ENCODE assay signal across 1 cellular context in genomic region chr15:41928100-41928499, GRCh38.
TF ChIP-seq lines count a peak whose summit lies in the region.

No MANE protein-coding gene starts in this region.

TF ChIP-seq in HepG2, 621 proteins besides CTCF, POLR2A, EP300 and RAD21 (continued from another document):
- TF ChIP-seq ZNF574 (CRISPR knock-in tag; IDR thresholded peaks at IDR 0.05) (no peak), ZNF317 (CRISPR knock-in tag; IDR thresholded peaks at IDR 0.05) (0 out of 2 replicates have a peak, but pooled peaks have one; percentile 44), RARA (CRISPR knock-in tag; IDR thresholded peaks at IDR 0.05) (0 out of 2 replicates have a peak, but pooled peaks have one; percentile 31), TFAP4 (IDR thresholded peaks at IDR 0.05; ENCODE audit: borderline replicate concordance, low read depth) (no peak), HDAC2 (CRISPR knock-in tag; IDR thresholded peaks at IDR 0.05) (peak; percentile 50), PPARG (CRISPR knock-in tag; conservative IDR thresholded peaks at IDR 0.05) (peak; percentile 74), POLR2AphosphoS5 (IDR thresholded peaks at IDR 0.05; ENCODE audit: low read depth, low read length) (no peak), ZNF720 (CRISPR knock-in tag; IDR thresholded peaks at IDR 0.05) (no peak), FOXA1 (IDR thresholded peaks at IDR 0.05) (peak; percentile 83), FOXA1 (CRISPR knock-in tag; IDR thresholded peaks at IDR 0.05) (peak; percentile 89), ZNF614 (CRISPR knock-in tag; IDR thresholded peaks at IDR 0.05; ENCODE audit: borderline replicate concordance) (0 out of 2 replicates have a peak, but pooled peaks have one; percentile 37), SOX13 (IDR thresholded peaks at IDR 0.05) (no peak), SOX13 (CRISPR knock-in tag; conservative IDR thresholded peaks at IDR 0.05 in 1 of 2, IDR thresholded peaks at IDR 0.05 in 1 of 2) (peak in 1 of 2 experiments; percentile 72; a peak in 1 of 4 replicates), ZNF83 (CRISPR knock-in tag; IDR thresholded peaks at IDR 0.05; ENCODE audit: borderline replicate concordance) (no peak), STAT6 (CRISPR knock-in tag; IDR thresholded peaks at IDR 0.05; ENCODE audit: borderline replicate concordance) (no peak), MXI1 (IDR thresholded peaks at IDR 0.05; ENCODE audit: borderline replicate concordance, low read depth, low read length) (no peak), SALL2 (CRISPR knock-in tag; IDR thresholded peaks at IDR 0.05) (no peak), RXRB (CRISPR knock-in tag; IDR thresholded peaks at IDR 0.05; ENCODE audit: borderline replicate concordance) (peak; percentile 54; the same call in 1 of the 2 replicates), ZNF556 (CRISPR knock-in tag; IDR thresholded peaks at IDR 0.05; ENCODE audit: borderline replicate concordance) (no peak), FOXP4 (CRISPR knock-in tag; IDR thresholded peaks at IDR 0.05) (peak; percentile 69), PAXIP1 (CRISPR knock-in tag; conservative IDR thresholded peaks at IDR 0.05) (peak; percentile 45; the same call in 1 of the 2 replicates), MXD1 (CRISPR knock-in tag; IDR thresholded peaks at IDR 0.05) (no peak), POLR2G (IDR thresholded peaks at IDR 0.05; ENCODE audit: low read depth, low read length) (no peak), HHEX (CRISPR knock-in tag; IDR thresholded peaks at IDR 0.05) (peak; percentile 92), SKI (IDR thresholded peaks at IDR 0.05; ENCODE audit: partially characterized antibody) (peak; percentile 50), RCOR2 (CRISPR knock-in tag; IDR thresholded peaks at IDR 0.05) (peak; percentile 63; the same call in 1 of the 2 replicates), RXRA (CRISPR knock-in tag; IDR thresholded peaks at IDR 0.05) (no peak), ZBTB7A (CRISPR knock-in tag; IDR thresholded peaks at IDR 0.05) (no peak), SOX5 (CRISPR knock-in tag; IDR thresholded peaks at IDR 0.05; ENCODE audit: borderline replicate concordance) (peak; percentile 73; the same call in 1 of the 2 replicates), ZFP82 (CRISPR knock-in tag; IDR thresholded peaks at IDR 0.05; ENCODE audit: borderline replicate concordance) (no peak), CEBPG (CRISPR knock-in tag; IDR thresholded peaks at IDR 0.05) (peak; percentile 58), TCF7 (IDR thresholded peaks at IDR 0.05; ENCODE audit: low read depth) (0 out of 2 replicates have a peak, but pooled peaks have one; percentile 23), ELK4 (CRISPR knock-in tag; IDR thresholded peaks at IDR 0.05; ENCODE audit: borderline replicate concordance) (no peak), MAFK (conservative IDR thresholded peaks at IDR 0.05 in 1 of 2, IDR thresholded peaks at IDR 0.05 in 1 of 2; ENCODE audit: low read length in 2 of 2) (0 out of 4 replicates have a peak, but pooled peaks have one; percentile 0 to 23), HNRNPH1 (optimal IDR thresholded peaks at IDR 0.05; ENCODE audit: low read depth, low read length) (no peak), SNAPC2 (CRISPR knock-in tag; IDR thresholded peaks at IDR 0.05) (no peak)
- TF ChIP-seq, protein P1, sequence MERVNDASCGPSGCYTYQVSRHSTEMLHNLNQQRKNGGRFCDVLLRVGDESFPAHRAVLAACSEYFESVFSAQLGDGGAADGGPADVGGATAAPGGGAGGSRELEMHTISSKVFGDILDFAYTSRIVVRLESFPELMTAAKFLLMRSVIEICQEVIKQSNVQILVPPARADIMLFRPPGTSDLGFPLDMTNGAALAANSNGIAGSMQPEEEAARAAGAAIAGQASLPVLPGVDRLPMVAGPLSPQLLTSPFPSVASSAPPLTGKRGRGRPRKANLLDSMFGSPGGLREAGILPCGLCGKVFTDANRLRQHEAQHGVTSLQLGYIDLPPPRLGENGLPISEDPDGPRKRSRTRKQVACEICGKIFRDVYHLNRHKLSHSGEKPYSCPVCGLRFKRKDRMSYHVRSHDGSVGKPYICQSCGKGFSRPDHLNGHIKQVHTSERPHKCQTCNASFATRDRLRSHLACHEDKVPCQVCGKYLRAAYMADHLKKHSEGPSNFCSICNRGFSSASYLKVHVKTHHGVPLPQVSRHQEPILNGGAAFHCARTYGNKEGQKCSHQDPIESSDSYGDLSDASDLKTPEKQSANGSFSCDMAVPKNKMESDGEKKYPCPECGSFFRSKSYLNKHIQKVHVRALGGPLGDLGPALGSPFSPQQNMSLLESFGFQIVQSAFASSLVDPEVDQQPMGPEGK (CRISPR knock-in tag; IDR thresholded peaks at IDR 0.05): 0 out of 2 replicates have a peak, but pooled peaks have one; percentile 21
- TF ChIP-seq, protein P2, sequence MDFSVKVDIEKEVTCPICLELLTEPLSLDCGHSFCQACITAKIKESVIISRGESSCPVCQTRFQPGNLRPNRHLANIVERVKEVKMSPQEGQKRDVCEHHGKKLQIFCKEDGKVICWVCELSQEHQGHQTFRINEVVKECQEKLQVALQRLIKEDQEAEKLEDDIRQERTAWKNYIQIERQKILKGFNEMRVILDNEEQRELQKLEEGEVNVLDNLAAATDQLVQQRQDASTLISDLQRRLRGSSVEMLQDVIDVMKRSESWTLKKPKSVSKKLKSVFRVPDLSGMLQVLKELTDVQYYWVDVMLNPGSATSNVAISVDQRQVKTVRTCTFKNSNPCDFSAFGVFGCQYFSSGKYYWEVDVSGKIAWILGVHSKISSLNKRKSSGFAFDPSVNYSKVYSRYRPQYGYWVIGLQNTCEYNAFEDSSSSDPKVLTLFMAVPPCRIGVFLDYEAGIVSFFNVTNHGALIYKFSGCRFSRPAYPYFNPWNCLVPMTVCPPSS (IDR thresholded peaks at IDR 0.05): no peak
- TF ChIP-seq, protein P3, sequence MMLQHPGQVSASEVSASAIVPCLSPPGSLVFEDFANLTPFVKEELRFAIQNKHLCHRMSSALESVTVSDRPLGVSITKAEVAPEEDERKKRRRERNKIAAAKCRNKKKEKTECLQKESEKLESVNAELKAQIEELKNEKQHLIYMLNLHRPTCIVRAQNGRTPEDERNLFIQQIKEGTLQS (CRISPR knock-in tag; IDR thresholded peaks at IDR 0.05): no peak
